Comparison of ENCODE assay signal across 10 cellular contexts in genomic region chr11:84316866-84317560, GRCh38.
A peak's percentile ranks its signal among the peaks of the same experiment; 100 is the strongest.
DNase-seq lines count a peak whose midpoint lies in the region; ATAC-seq and TF ChIP-seq lines count a peak whose summit lies in the region.
"Had no signal": no experiment of that assay in that cellular context is flagged by ENCODE, and none has a peak within 500 bp of the region (broad histone marks: within the 10 kb centered on the region; RNA-seq: fewer than 3 reads in every experiment).

No MANE protein-coding gene starts in this region.

- WGBS in right cardiac atrium, result 52% methylated on average over 15 of the region's 15 CpGs

- H3K36me3 ChIP-seq in adipocyte (ENCODE audit: control insufficient read depth, insufficient read depth, low read length, severe bottlenecking) (no peaks in the 10 kb centered on the region), parathyroid adenoma (ENCODE audit: control insufficient read depth, insufficient read depth, low read length) (no peaks in the 10 kb centered on the region)

- H3K9me3 Mint-ChIP-seq in CD4-positive, alpha-beta T cell, result peaks cover 2% of the 10 kb centered on the region
- H3K9me3 Mint-ChIP-seq in activated CD8-positive, alpha-beta T cell treated with anti-CD3 and anti-CD28 coated beads, Interleukin-2, amount 10 ng/mL, durations not matched to agents 7 days and 5 days (ENCODE audit: insufficient read depth), result peaks cover 16% of the 10 kb centered on the region

- H3K27ac ChIP-seq in right cardiac atrium (ENCODE audit: low read length), result no peak overlapping the region
- peak overlapping the region; percentile 74 for H3K27ac ChIP-seq in parathyroid adenoma
- H3K27ac ChIP-seq in CD4-positive, alpha-beta T cell (ENCODE audit: low read depth, low read length), result no peak overlapping the region

- no peaks in the 10 kb centered on the region for H3K36me3 Mint-ChIP-seq in CD4-positive, alpha-beta T cell (ENCODE audit: low read depth)
- no peaks in the 10 kb centered on the region for H3K36me3 Mint-ChIP-seq in activated CD8-positive, alpha-beta T cell treated with anti-CD3 and anti-CD28 coated beads, Interleukin-2, amount 10 ng/mL, durations not matched to agents 7 days and 5 days (ENCODE audit: low read depth)

- TF ChIP-seq CTCF in parathyroid adenoma (IDR thresholded peaks at IDR 0.05), result no peak
- TF ChIP-seq CTCF in CD4-positive, alpha-beta T cell (IDR thresholded peaks at IDR 0.05), result no peak

- H3K4me2 ChIP-seq in parathyroid adenoma (ENCODE audit: low read length), result no peak overlapping the region

- H3K4me1 ChIP-seq in adipocyte (ENCODE audit: control insufficient read depth, insufficient read depth, low read length) (peaks cover 15% of the 10 kb centered on the region), right cardiac atrium (ENCODE audit: control insufficient read depth, insufficient read depth, low read length) (no peaks in the 10 kb centered on the region), parathyroid adenoma (no peaks in the 10 kb centered on the region)

- ATAC-seq in right cardiac atrium, result peak; percentile 75 to 76
- ATAC-seq in CD4-positive, alpha-beta T cell (ENCODE audit: poor library complexity), result no peak
- no peak for ATAC-seq in activated CD8-positive, alpha-beta T cell treated with anti-CD3 and anti-CD28 coated beads, Interleukin-2, amount 10 ng/mL, durations not matched to agents 7 days and 5 days

- H2AFZ ChIP-seq in parathyroid adenoma, result peak overlapping the region; percentile 38

- H3K27ac Mint-ChIP-seq in CD4-positive, alpha-beta T cell, result no peak overlapping the region
- H3K27ac Mint-ChIP-seq in activated CD8-positive, alpha-beta T cell treated with anti-CD3 and anti-CD28 coated beads, Interleukin-2, amount 10 ng/mL, durations not matched to agents 7 days and 5 days, result no peak overlapping the region

- H3K4me3 Mint-ChIP-seq in CD4-positive, alpha-beta T cell, result no peak overlapping the region
- H3K4me3 Mint-ChIP-seq in activated CD8-positive, alpha-beta T cell treated with anti-CD3 and anti-CD28 coated beads, Interleukin-2, amount 10 ng/mL, durations not matched to agents 7 days and 5 days, result no peak overlapping the region

- H3K27me3 ChIP-seq in adipocyte (replicated peaks; ENCODE audit: control insufficient read depth, insufficient read depth, low read length) (no peaks in the 10 kb centered on the region), right cardiac atrium (ENCODE audit: control insufficient read depth, insufficient read depth) (no peaks in the 10 kb centered on the region), parathyroid adenoma (ENCODE audit: control insufficient read depth, insufficient read depth, low read length) (no peaks in the 10 kb centered on the region)
- no peaks in the 10 kb centered on the region for H3K27me3 ChIP-seq in CD4-positive, alpha-beta T cell (ENCODE audit: control insufficient read depth, insufficient read depth, low read length)

- intact Hi-C loops in right cardiac atrium (cut with DNase I), result no loop called here
- intact Hi-C loops in CD4-positive, alpha-beta T cell (cut with DNase I, micrococcal nuclease), result no loop called here

- CTCF ChIA-PET in HEK293T (lab: Yijun Ruan, JAX), result no interaction called here
- CTCF ChIA-PET in CD4-positive, alpha-beta T cell (lab: Charles Lee), result no interaction called here
- CTCF ChIA-PET in activated CD8-positive, alpha-beta T cell treated with anti-CD3 and anti-CD28 coated beads, Interleukin-2, amount 10 ng/mL, durations not matched to agents 7 days and 5 days (lab: Charles Lee), result no interaction called here

- H3K79me2 ChIP-seq in parathyroid adenoma, result peaks cover 6% of the 10 kb centered on the region

- H3K4me1 Mint-ChIP-seq in CD4-positive, alpha-beta T cell (ENCODE audit: low read depth), result no peaks in the 10 kb centered on the region
- no peaks in the 10 kb centered on the region for H3K4me1 Mint-ChIP-seq in activated CD8-positive, alpha-beta T cell treated with anti-CD3 and anti-CD28 coated beads, Interleukin-2, amount 10 ng/mL, durations not matched to agents 7 days and 5 days (ENCODE audit: low read depth)

- H3K9me3 ChIP-seq in adipocyte (ENCODE audit: control insufficient read depth, low read length), result no peaks in the 10 kb centered on the region
- H3K9me3 ChIP-seq in right cardiac atrium (ENCODE audit: control insufficient read depth, low read length), result no peaks in the 10 kb centered on the region
- H3K9me3 ChIP-seq in parathyroid adenoma (ENCODE audit: control insufficient read depth, low read length), result no peaks in the 10 kb centered on the region
- no peaks in the 10 kb centered on the region for H3K9me3 ChIP-seq in CD4-positive, alpha-beta T cell (ENCODE audit: control insufficient read depth, low read length)

- no peaks in the 10 kb centered on the region for H3K27me3 Mint-ChIP-seq in CD4-positive, alpha-beta T cell
- no peaks in the 10 kb centered on the region for H3K27me3 Mint-ChIP-seq in activated CD8-positive, alpha-beta T cell treated with anti-CD3 and anti-CD28 coated beads, Interleukin-2, amount 10 ng/mL, durations not matched to agents 7 days and 5 days (ENCODE audit: low read depth)

- peak overlapping the region; percentile 15 for H3K9ac ChIP-seq in adipocyte (ENCODE audit: low read length)
- no peak overlapping the region for H3K9ac ChIP-seq in parathyroid adenoma

- H3K4me3 ChIP-seq in adipocyte (ENCODE audit: low read length), result peak overlapping the region; percentile 66
- peak overlapping the region; percentile 2 for H3K4me3 ChIP-seq in right cardiac atrium (ENCODE audit: low read length)
- H3K4me3 ChIP-seq in parathyroid adenoma (ENCODE audit: low read depth, low read length), result no peak overlapping the region

- POLR2A ChIA-PET in HEK293T (lab: Yijun Ruan, JAX), result no interaction called here
- POLR2A ChIA-PET in CD4-positive, alpha-beta T cell (lab: Charles Lee), result no interaction called here
- POLR2A ChIA-PET in activated CD8-positive, alpha-beta T cell treated with anti-CD3 and anti-CD28 coated beads, Interleukin-2, amount 10 ng/mL, durations not matched to agents 7 days and 5 days (lab: Charles Lee), result no interaction called here

- DNase-seq in DMS53 (lab: John Stamatoyannopoulos, UW) (peak; percentile 97), adipocyte (ENCODE audit: low read depth) (peak; percentile 15), right cardiac atrium (no peak), HEK293T (ENCODE audit: extremely low spot score) (no peak)
- DNase-seq in CD4-positive, alpha-beta T cell, result no peak
- no peak for DNase-seq in activated CD8-positive, alpha-beta T cell treated with anti-CD3 and anti-CD28 coated beads, Interleukin-2, amount 10 ng/mL, durations not matched to agents 7 days and 5 days
- DNase-seq in NK-92 treated with Interleukin-12 subunit alpha and Interleukin-12 subunit beta, amount 100 ng/mL, for 24 hours (lab: John Stamatoyannopoulos, UW), result no peak
- DNase-seq: NCI-H1092 treated with DMSO at 0.1 percent for 48 hours; stimulated activated CD4-positive, alpha-beta T cell treated with anti-CD3 and anti-CD28 coated beads, Interleukin-15, amount 100 ng/mL, for 24 hours had no signal

TF ChIP-seq in HEK293T, 16 proteins besides CTCF, POLR2A, EP300 and RAD21:
- TF ChIP-seq FOXM1 (IDR thresholded peaks at IDR 0.05; ENCODE audit: borderline replicate concordance), result no peak
- no peak for TF ChIP-seq BHLHE40 (IDR thresholded peaks at IDR 0.05; ENCODE audit: borderline replicate concordance)
- no peak for TF ChIP-seq FOXA1 (IDR thresholded peaks at IDR 0.05)
- TF ChIP-seq ARNT (IDR thresholded peaks at IDR 0.05), result no peak
- no peak for TF ChIP-seq SUZ12 (IDR thresholded peaks at IDR 0.05)
- no peak for TF ChIP-seq ELF4 (IDR thresholded peaks at IDR 0.05)
- TF ChIP-seq L3MBTL2 (conservative IDR thresholded peaks at IDR 0.05), result no peak

Comparison
In these comparisons a context has a peak if more than half of its experiments do, and no peak if none do; other contexts are left out.
1. DNase-seq: peak in DMS53 (single experiment) and adipocyte (single experiment); none in right cardiac atrium (0 of 3), HEK293T (single experiment), CD4-positive, alpha-beta T cell (0 of 10), activated CD8-positive, alpha-beta T cell treated with anti-CD3 and anti-CD28 coated beads, Interleukin-2, amount 10 ng/mL, durations not matched to agents 7 days and 5 days (single experiment) and NK-92 treated with Interleukin-12 subunit alpha and Interleukin-12 subunit beta, amount 100 ng/mL, for 24 hours (single experiment).
2. ATAC-seq: peak in right cardiac atrium (2 of 2); none in CD4-positive, alpha-beta T cell (single experiment) and activated CD8-positive, alpha-beta T cell treated with anti-CD3 and anti-CD28 coated beads, Interleukin-2, amount 10 ng/mL, durations not matched to agents 7 days and 5 days (single experiment).